In genomic region chr7:132842478-132842877, GRCh38 we compare ENCODE assay signal across 1 cellular context.
TF ChIP-seq lines count a peak whose summit lies in the region.

No MANE protein-coding gene starts in this region.

TF ChIP-seq in K562, 482 proteins besides CTCF, POLR2A, EP300 and RAD21:
- no peak for TF ChIP-seq MTF1 (CRISPR knock-in tag; IDR thresholded peaks at IDR 0.05; ENCODE audit: borderline replicate concordance)
- peak; percentile 28; the same call in 1 of the 2 replicates for TF ChIP-seq ESRRA (IDR thresholded peaks at IDR 0.05; ENCODE audit: borderline replicate concordance, low read depth)
- TF ChIP-seq FOXA1 (IDR thresholded peaks at IDR 0.05; ENCODE audit: borderline replicate concordance) = no peak
- TF ChIP-seq TAF1 (IDR thresholded peaks at IDR 0.05; ENCODE audit: control insufficient read depth, extremely low read depth, insufficient read depth, low read length, severe bottlenecking) = no peak
- TF ChIP-seq ZBTB26 (CRISPR knock-in tag; IDR thresholded peaks at IDR 0.05) = no peak
- no peak for TF ChIP-seq HMBOX1 (IDR thresholded peaks at IDR 0.05)
- TF ChIP-seq ZBTB33 (CRISPR knock-in tag; IDR thresholded peaks at IDR 0.05) = no peak
- no peak for TF ChIP-seq HEY1 (CRISPR knock-in tag; IDR thresholded peaks at IDR 0.05; ENCODE audit: borderline replicate concordance)
